In genomic region chr2:127355407-127356008, GRCh38 we compare ENCODE assay signal across 8 cellular contexts. TPM values are rescaled to one million over a fixed set of nuclear protein-coding genes. Genes with fewer than 3 reads are reported as not detected.
DNase-seq lines count a peak whose midpoint lies in the region; ATAC-seq and TF ChIP-seq lines count a peak whose summit lies in the region.

No MANE protein-coding gene starts in this region.

- no peak for TF ChIP-seq POLR2A in uterus (IDR thresholded peaks at IDR 0.05)

- peak; percentile 16 to 70 (median 62) for DNase-seq in CD4-positive, CD25-positive, alpha-beta regulatory T cell
- peak; percentile 76 for DNase-seq in activated CD4-positive, alpha-beta T cell treated with anti-CD3 and anti-CD28 coated beads, Interleukin-2, amount 10 ng/mL, durations not matched to agents 24 days and 14 days
- peak; percentile 21 for DNase-seq in iPS-NIHi7 (ENCODE audit: extremely low spot score)
- no peak for DNase-seq in uterus
- DNase-seq in NCI-H2107 (lab: John Stamatoyannopoulos, UW): no peak
- DNase-seq in Ammon's horn (ENCODE audit: low spot score): no peak
- no peak for DNase-seq in KG1 (lab: John Stamatoyannopoulos, UW)

- H3K4me1 ChIP-seq in CD4-positive, CD25-positive, alpha-beta regulatory T cell (ENCODE audit: control insufficient read depth, insufficient read depth, low read length, poor library complexity, severe bottlenecking): peaks cover 2% of the 10 kb centered on the region
- no peaks in the 10 kb centered on the region for H3K4me1 ChIP-seq in uterus

- ATAC-seq in CD4-positive, CD25-positive, alpha-beta regulatory T cell (ENCODE audit: low read depth in 2 of 2): peak; percentile 55 to 64
- peak; percentile 66 for ATAC-seq in GM21390 (IDR thresholded peaks at IDR 0.05; ENCODE audit: unreplicated experiment)

- no peaks in the 10 kb centered on the region for H3K36me3 ChIP-seq in CD4-positive, CD25-positive, alpha-beta regulatory T cell (ENCODE audit: control insufficient read depth, insufficient read depth, low read length)
- no peaks in the 10 kb centered on the region for H3K36me3 ChIP-seq in uterus

- no peaks in the 10 kb centered on the region for H3K36me3 Mint-ChIP-seq in CD4-positive, CD25-positive, alpha-beta regulatory T cell
- peaks cover 5% of the 10 kb centered on the region for H3K36me3 Mint-ChIP-seq in activated CD4-positive, alpha-beta T cell treated with anti-CD3 and anti-CD28 coated beads, Interleukin-2, amount 10 ng/mL, durations not matched to agents 24 days and 14 days (ENCODE audit: low read depth)

- H3K4me1 Mint-ChIP-seq in CD4-positive, CD25-positive, alpha-beta regulatory T cell: peaks cover 35 to 80% (median 59%) of the 10 kb centered on the region in 4 donors
- H3K4me1 Mint-ChIP-seq in activated CD4-positive, alpha-beta T cell treated with anti-CD3 and anti-CD28 coated beads, Interleukin-2, amount 10 ng/mL, durations not matched to agents 24 days and 14 days: peaks cover 21% of the 10 kb centered on the region

- no peak overlapping the region for H3K4me3 Mint-ChIP-seq in CD4-positive, CD25-positive, alpha-beta regulatory T cell
- H3K4me3 Mint-ChIP-seq in activated CD4-positive, alpha-beta T cell treated with anti-CD3 and anti-CD28 coated beads, Interleukin-2, amount 10 ng/mL, durations not matched to agents 24 days and 14 days: no peak overlapping the region

- intact Hi-C loops in activated CD4-positive, alpha-beta T cell treated with anti-CD3 and anti-CD28 coated beads, Interleukin-2, amount 10 ng/mL, durations not matched to agents 24 days and 14 days (cut with micrococcal nuclease): loop anchor here (1.0 to 5.0 kb wide), 3 partner anchors 61 to 124 kb away; no protein-coding TSS in a partner anchor
- intact Hi-C loops in uterus (cut with DNase I; ENCODE audit: low total_unique reads): no loop called here

- no peak overlapping the region for H3K27ac Mint-ChIP-seq in CD4-positive, CD25-positive, alpha-beta regulatory T cell
- no peak overlapping the region for H3K27ac Mint-ChIP-seq in activated CD4-positive, alpha-beta T cell treated with anti-CD3 and anti-CD28 coated beads, Interleukin-2, amount 10 ng/mL, durations not matched to agents 24 days and 14 days

- no peaks in the 10 kb centered on the region for H3K9me3 Mint-ChIP-seq in CD4-positive, CD25-positive, alpha-beta regulatory T cell
- H3K9me3 Mint-ChIP-seq in activated CD4-positive, alpha-beta T cell treated with anti-CD3 and anti-CD28 coated beads, Interleukin-2, amount 10 ng/mL, durations not matched to agents 24 days and 14 days: no peaks in the 10 kb centered on the region

- H3K27me3 Mint-ChIP-seq in CD4-positive, CD25-positive, alpha-beta regulatory T cell: no peaks in the 10 kb centered on the region
- no peaks in the 10 kb centered on the region for H3K27me3 Mint-ChIP-seq in activated CD4-positive, alpha-beta T cell treated with anti-CD3 and anti-CD28 coated beads, Interleukin-2, amount 10 ng/mL, durations not matched to agents 24 days and 14 days

- no peak overlapping the region for H3K27ac ChIP-seq in CD4-positive, CD25-positive, alpha-beta regulatory T cell (ENCODE audit: insufficient read depth, low read length, poor library complexity, severe bottlenecking)
- H3K27ac ChIP-seq in uterus: no peak overlapping the region

- H3K27me3 ChIP-seq in CD4-positive, CD25-positive, alpha-beta regulatory T cell (ENCODE audit: control insufficient read depth, insufficient read depth, low read length): no peaks in the 10 kb centered on the region
- no peaks in the 10 kb centered on the region for H3K27me3 ChIP-seq in uterus

- no peaks in the 10 kb centered on the region for H3K9me3 ChIP-seq in CD4-positive, CD25-positive, alpha-beta regulatory T cell (ENCODE audit: control insufficient read depth in 2 of 2, low read length in 2 of 2)
- no peaks in the 10 kb centered on the region for H3K9me3 ChIP-seq in uterus

- no peak overlapping the region for H3K4me3 ChIP-seq in CD4-positive, CD25-positive, alpha-beta regulatory T cell (ENCODE audit: low read depth, low read length)
- H3K4me3 ChIP-seq in uterus: no peak overlapping the region

- TF ChIP-seq CTCF in uterus (IDR thresholded peaks at IDR 0.05): peak in 3 of 4 experiments; percentile 16 to 30 (median 22)

RNA-seq across cellular contexts. Expression of gene MAP3K2, which starts 32.3 kb away (rescaled TPM):
- total RNA-seq in CD4-positive, CD25-positive, alpha-beta regulatory T cell: 95.7 TPM
- polyA plus RNA-seq in CD4-positive, CD25-positive, alpha-beta regulatory T cell: 10 to 100 TPM; 48.4 to 65.7 (median 50.5) TPM
- total RNA-seq in activated CD4-positive, alpha-beta T cell treated with anti-CD3 and anti-CD28 coated beads, Interleukin-2, amount 10 ng/mL, durations not matched to agents 24 days and 14 days: 53.7 and 57.5 TPM in 2 replicates
- 10 to 100 TPM; 25.9 to 98.4 (median 75.0) TPM for total RNA-seq in uterus

Comparison
In these comparisons a context has a peak if more than half of its experiments do, and no peak if none do; other contexts are left out.
1. DNase-seq: peak in CD4-positive, CD25-positive, alpha-beta regulatory T cell (3 of 3), activated CD4-positive, alpha-beta T cell treated with anti-CD3 and anti-CD28 coated beads, Interleukin-2, amount 10 ng/mL, durations not matched to agents 24 days and 14 days (single experiment) and iPS-NIHi7 (single experiment); none in uterus (0 of 2), NCI-H2107 (single experiment), Ammon's horn (single experiment) and KG1 (single experiment).